In genomic region chr12:22146686-22147085, GRCh38 we compare ENCODE assay signal across 8 cellular contexts.
DNase-seq lines count a peak whose midpoint lies in the region; ATAC-seq and TF ChIP-seq lines count a peak whose summit lies in the region.
"Not testable (repeated sequence)": the region's sequence is repeated elsewhere in the genome, so short reads cannot be mapped to it uniquely, and the experiment has no call there.

No MANE protein-coding gene starts in this region.

- H3K4me3 Mint-ChIP-seq in WTC11; activated CD8-positive, alpha-beta T cell treated with anti-CD3 and anti-CD28 coated beads for 36 hours; activated naive CD8-positive, alpha-beta T cell treated with anti-CD3 and anti-CD28 coated beads for 36 hours; memory B cell: not testable (repeated sequence)

- H3K9me3 Mint-ChIP-seq in WTC11; activated CD8-positive, alpha-beta T cell treated with anti-CD3 and anti-CD28 coated beads for 36 hours; activated naive CD8-positive, alpha-beta T cell treated with anti-CD3 and anti-CD28 coated beads for 36 hours; memory B cell: not testable (repeated sequence)

- not testable (repeated sequence) for H3K4me1 Mint-ChIP-seq in WTC11; activated naive CD8-positive, alpha-beta T cell treated with anti-CD3 and anti-CD28 coated beads for 36 hours; memory B cell
- peaks cover 12% of the 10 kb centered on the region for H3K4me1 Mint-ChIP-seq in activated CD8-positive, alpha-beta T cell treated with anti-CD3 and anti-CD28 coated beads for 36 hours (ENCODE audit: low read depth)

- not testable (repeated sequence) for H3K27me3 Mint-ChIP-seq in WTC11 (ENCODE audit: low read depth); activated CD8-positive, alpha-beta T cell treated with anti-CD3 and anti-CD28 coated beads for 36 hours; activated naive CD8-positive, alpha-beta T cell treated with anti-CD3 and anti-CD28 coated beads for 36 hours; memory B cell

- intact Hi-C loops in activated CD8-positive, alpha-beta T cell treated with anti-CD3 and anti-CD28 coated beads for 36 hours (cut with micrococcal nuclease) = not testable (repeated sequence)

- not testable (repeated sequence) for TF ChIP-seq CTCF in GM12865 (IDR thresholded peaks at IDR 0.05; ENCODE audit: insufficient read depth, low read depth, low read length, missing control alignments); WTC11 (IDR thresholded peaks at IDR 0.05); activated CD8-positive, alpha-beta T cell treated with anti-CD3 and anti-CD28 coated beads for 36 hours (IDR thresholded peaks at IDR 0.05)

- CTCF ChIA-PET in WTC11 (lab: Charles Lee) = not testable (repeated sequence)
- CTCF ChIA-PET in activated CD8-positive, alpha-beta T cell treated with anti-CD3 and anti-CD28 coated beads for 36 hours (lab: Charles Lee) = interaction anchor here (1.6 kb wide), 1 partner anchor 46 kb away, joined by 4 read pairs; no protein-coding TSS in a partner anchor

- DNase-seq in GM12865 (ENCODE audit: low read depth) (peak; percentile 31), SW480 (ENCODE audit: low spot score) (peak; percentile 44), memory B cell (ENCODE audit: low spot score in 2 of 2) (peak in 1 of 2 donors; percentile 4)
- DNase-seq in WTC11 (ENCODE audit: low spot score) = not testable (repeated sequence)
- DNase-seq in activated CD8-positive, alpha-beta T cell treated with anti-CD3 and anti-CD28 coated beads for 36 hours = peak; percentile 46
- DNase-seq in activated naive CD8-positive, alpha-beta T cell treated with anti-CD3 and anti-CD28 coated beads for 36 hours = peak; percentile 12
- peak; percentile 19 for DNase-seq in stimulated activated naive CD4-positive, alpha-beta T cell treated with Interleukin-2 at 50 U/mL for 16 hours (lab: John Stamatoyannopoulos, UW)

- POLR2A ChIA-PET in WTC11 (lab: Charles Lee); activated CD8-positive, alpha-beta T cell treated with anti-CD3 and anti-CD28 coated beads for 36 hours (lab: Charles Lee): not testable (repeated sequence)

- not testable (repeated sequence) for H3K4me3 ChIP-seq in GM12865 (ENCODE audit: low read depth, low read length)

- not testable (repeated sequence) for H3K27ac Mint-ChIP-seq in WTC11; activated CD8-positive, alpha-beta T cell treated with anti-CD3 and anti-CD28 coated beads for 36 hours; activated naive CD8-positive, alpha-beta T cell treated with anti-CD3 and anti-CD28 coated beads for 36 hours
- peak overlapping the region; percentile 57 for H3K27ac Mint-ChIP-seq in memory B cell

- peak; percentile 84 for ATAC-seq in HG02610 (IDR thresholded peaks at IDR 0.05; ENCODE audit: unreplicated experiment)
- peak; percentile 41; the same call in 1 of the 2 replicates for ATAC-seq in WTC11
- peak; percentile 80 for ATAC-seq in activated CD8-positive, alpha-beta T cell treated with anti-CD3 and anti-CD28 coated beads for 36 hours
- ATAC-seq in memory B cell (ENCODE audit: low read depth) = peak; percentile 97

- H3K36me3 Mint-ChIP-seq in WTC11; activated CD8-positive, alpha-beta T cell treated with anti-CD3 and anti-CD28 coated beads for 36 hours (ENCODE audit: low read depth); activated naive CD8-positive, alpha-beta T cell treated with anti-CD3 and anti-CD28 coated beads for 36 hours; memory B cell: not testable (repeated sequence)

Comparison
In these comparisons a context has a peak if more than half of its experiments do, and no peak if none do; other contexts are left out.
1. ATAC-seq: peak in every context shown above with its lines; median percentile 97 in memory B cell; 84 in HG02610; 80 in activated CD8-positive, alpha-beta T cell treated with anti-CD3 and anti-CD28 coated beads for 36 hours; 41 in WTC11.